10 cellular contexts compared by ENCODE assay signal in genomic region chr20:34262488-34263288, GRCh38. TPM values are rescaled to one million over a fixed set of nuclear protein-coding genes. Genes with fewer than 3 reads are reported as not detected.
A peak's percentile ranks its signal among the peaks of the same experiment; 100 is the strongest.
DNase-seq lines count a peak whose midpoint lies in the region; ATAC-seq and TF ChIP-seq lines count a peak whose summit lies in the region.
"Had no signal": no experiment of that assay in that cellular context is flagged by ENCODE, and none has a peak within 500 bp of the region (broad histone marks: within the 10 kb centered on the region; RNA-seq: fewer than 3 reads in every experiment).

No MANE protein-coding gene starts in this region.

- H3K4me3 ChIP-seq in right atrium auricular region (no peak overlapping the region), retinal pigment epithelial cell (ENCODE audit: low read length) (no peak overlapping the region)
- H3K4me3 ChIP-seq: tibial nerve had no signal

- peaks cover 0 to 13% of the 10 kb centered on the region in 2 donors for H3K4me1 ChIP-seq in right atrium auricular region
- H3K4me1 ChIP-seq: parathyroid adenoma, tibial nerve had no signal

- no peak for TF ChIP-seq CTCF in right atrium auricular region (IDR thresholded peaks at IDR 0.05)
- TF ChIP-seq CTCF in retinal pigment epithelial cell (conservative IDR thresholded peaks at IDR 0.05; ENCODE audit: low read depth, low read length) = no peak

- no peaks in the 10 kb centered on the region for H3K36me3 ChIP-seq in right atrium auricular region
- H3K36me3 ChIP-seq: tibial nerve had no signal

- no peaks in the 10 kb centered on the region for H3K9me3 ChIP-seq in right atrium auricular region
- H3K9me3 ChIP-seq: tibial nerve had no signal

- H3K27ac ChIP-seq in right atrium auricular region = peak overlapping the region; percentile 41 to 46
- H3K27ac ChIP-seq: parathyroid adenoma had no signal

- ATAC-seq in HG02610 (IDR thresholded peaks at IDR 0.05; ENCODE audit: unreplicated experiment) = no peak
- ATAC-seq in HG02885 (IDR thresholded peaks at IDR 0.05; ENCODE audit: poor library complexity, unreplicated experiment) = no peak

- DNase-seq in GM03348 (ENCODE audit: low spot score) (peak; percentile 36), SKM-1 treated with dmso at 0.1 percent for 144 hours (lab: John Stamatoyannopoulos, UW; ENCODE audit: unreplicated experiment) (peak; percentile 72), right atrium auricular region (ENCODE audit: low spot score) (peak; percentile 62), retinal pigment epithelial cell (ENCODE audit: low read depth) (peak; percentile 52), middle frontal gyrus (ENCODE audit: extremely low spot score, low spot score) (no peak)
- DNase-seq in activated T-cell treated with anti-CD3 and anti-CD28 coated beads, Interleukin-2, amount 50 U/mL, for 48 hours = no peak

- no peaks in the 10 kb centered on the region for H3K27me3 ChIP-seq in right atrium auricular region
- H3K27me3 ChIP-seq: tibial nerve had no signal

RNA-seq across cellular contexts. Expression of gene ASIP, which starts 21.5 kb away (rescaled TPM):
- 1 to 10 TPM in 1 of 2 donors, not detected in 1; 2.7 TPM for total RNA-seq in right atrium auricular region

RNA-seq across cellular contexts. Expression of gene AHCY, which starts 40.5 kb away (rescaled TPM):
- total RNA-seq in right atrium auricular region = 10 to 100 TPM; 51.9 to 59.7 TPM

Comparison
In these comparisons a context has a peak if more than half of its experiments do, and no peak if none do; other contexts are left out.
1. DNase-seq: peak in GM03348 (single experiment), SKM-1 treated with dmso at 0.1 percent for 144 hours (single experiment), right atrium auricular region (single experiment) and retinal pigment epithelial cell (single experiment); none in activated T-cell treated with anti-CD3 and anti-CD28 coated beads, Interleukin-2, amount 50 U/mL, for 48 hours (0 of 2) and middle frontal gyrus (single experiment).